27 cellular contexts compared by ENCODE assay signal in genomic region chr14:104859900-104860299, GRCh38. TPM values are rescaled to one million over a fixed set of nuclear protein-coding genes. Genes with fewer than 3 reads are reported as not detected.
"Had no signal": no experiment of that assay in that cellular context is flagged by ENCODE, and none has a peak within 500 bp of the region (broad histone marks: within the 10 kb centered on the region; RNA-seq: fewer than 3 reads in every experiment).

No MANE protein-coding gene starts in this region.

- H3K9me3 Mint-ChIP-seq: naive B cell; naive thymus-derived CD8-positive, alpha-beta T cell; neural progenitor cell; stimulated activated effector memory CD8-positive, alpha-beta T cell treated with anti-CD3 and anti-CD28 coated beads, Interleukin-12 subunit alpha, Interleukin-12 subunit beta, amount 100 ng/mL, for 72 hours; stimulated activated naive B cell treated with anti-CD40 and anti-IgM and Interleukin-4, amounts not matched to agents 10 μg/mL and 1 μg/mL and 100 μg/mL, for 72 hours; stimulated activated naive CD8-positive, alpha-beta T cell treated with anti-CD3 and anti-CD28 coated beads, Interleukin-15, Interleukin-2, amounts not matched to agents 100 ng/mL and 50 ng/mL, for 24 hours; type B pancreatic cell had no signal

- H3K36me3 Mint-ChIP-seq: naive B cell; naive thymus-derived CD8-positive, alpha-beta T cell; neural progenitor cell; stimulated activated effector memory CD8-positive, alpha-beta T cell treated with anti-CD3 and anti-CD28 coated beads, Interleukin-12 subunit alpha, Interleukin-12 subunit beta, amount 100 ng/mL, for 72 hours; stimulated activated naive B cell treated with anti-CD40 and anti-IgM and Interleukin-4, amounts not matched to agents 10 μg/mL and 1 μg/mL and 100 μg/mL, for 72 hours; type B pancreatic cell had no signal

- H3K27ac ChIP-seq: neural progenitor cell, neutrophil, pancreas, prostate gland, right lobe of liver, skin epidermis, stomach, thoracic aorta, thyroid gland, upper lobe of right lung, uterus had no signal

- H3K9me3 ChIP-seq: neutrophil, pancreas, prostate gland, right lobe of liver, stomach, thoracic aorta, thyroid gland, upper lobe of right lung, uterus had no signal

- H3K4me2 ChIP-seq: neural progenitor cell, smooth muscle cell had no signal

- H3K36me3 ChIP-seq: neural progenitor cell, neutrophil, pancreas, prostate gland, right lobe of liver, stomach, thoracic aorta, thyroid gland, upper lobe of right lung, uterus had no signal

- H3K4me1 Mint-ChIP-seq: nephron had no signal

- H3K27me3 ChIP-seq: pancreas, right lobe of liver, thyroid gland, uterus had no signal

- H3K4me3 Mint-ChIP-seq: naive B cell; naive thymus-derived CD8-positive, alpha-beta T cell; nephron; neural progenitor cell; stimulated activated effector memory CD8-positive, alpha-beta T cell treated with anti-CD3 and anti-CD28 coated beads, Interleukin-12 subunit alpha, Interleukin-12 subunit beta, amount 100 ng/mL, for 72 hours; stimulated activated naive B cell treated with anti-CD40 and anti-IgM and Interleukin-4, amounts not matched to agents 10 μg/mL and 1 μg/mL and 100 μg/mL, for 72 hours; stimulated activated naive CD8-positive, alpha-beta T cell treated with anti-CD3 and anti-CD28 coated beads, Interleukin-15, Interleukin-2, amounts not matched to agents 100 ng/mL and 50 ng/mL, for 24 hours; type B pancreatic cell had no signal

- H3K27me3 Mint-ChIP-seq: type B pancreatic cell had no signal

- ATAC-seq: naive thymus-derived CD8-positive, alpha-beta T cell; pancreas; right cardiac atrium; right lobe of liver; stimulated activated effector memory CD8-positive, alpha-beta T cell treated with anti-CD3 and anti-CD28 coated beads, Interleukin-12 subunit alpha, Interleukin-12 subunit beta, amount 100 ng/mL, for 72 hours; stimulated activated naive B cell treated with anti-CD40 and anti-IgM and Interleukin-4, amounts not matched to agents 10 μg/mL and 1 μg/mL and 100 μg/mL, for 72 hours; upper lobe of right lung had no signal

- FAIRE-seq: pancreas had no signal

- DNase-seq: naive B cell; nucleus accumbens; right cardiac atrium; stimulated activated CD4-positive, alpha-beta T cell treated with anti-CD3 and anti-CD28 coated beads, Interleukin-15, amount 100 ng/mL, for 24 hours; stimulated activated CD4-positive, alpha-beta T cell treated with anti-CD3 and anti-CD28 coated beads, Interleukin-2, amount 100 ng/mL, for 24 hours; stimulated activated CD4-positive, alpha-beta T cell treated with anti-CD3 and anti-CD28 coated beads, Interleukin-2, amount 100 ng/mL, for 48 hours; stimulated activated CD4-positive, alpha-beta T cell treated with anti-CD3 and anti-CD28 coated beads, Interleukin-4, amount 100 ng/mL, for 24 hours; stimulated activated naive B cell treated with anti-CD40 and anti-IgM and Interleukin-4, amounts not matched to agents 10 μg/mL and 1 μg/mL and 100 μg/mL, for 72 hours; stimulated activated naive CD4-positive, alpha-beta T cell treated with Interleukin-2 at 50 U/mL for 16 hours; stomach; thyroid gland had no signal

- H3K9ac ChIP-seq: neural progenitor cell had no signal

- H2AFZ ChIP-seq: neural progenitor cell had no signal

- H3K27ac Mint-ChIP-seq: naive B cell; naive thymus-derived CD8-positive, alpha-beta T cell; nephron; neural progenitor cell; stimulated activated effector memory CD8-positive, alpha-beta T cell treated with anti-CD3 and anti-CD28 coated beads, Interleukin-12 subunit alpha, Interleukin-12 subunit beta, amount 100 ng/mL, for 72 hours; stimulated activated naive B cell treated with anti-CD40 and anti-IgM and Interleukin-4, amounts not matched to agents 10 μg/mL and 1 μg/mL and 100 μg/mL, for 72 hours; stimulated activated naive CD8-positive, alpha-beta T cell treated with anti-CD3 and anti-CD28 coated beads, Interleukin-15, Interleukin-2, amounts not matched to agents 100 ng/mL and 50 ng/mL, for 24 hours; type B pancreatic cell had no signal

- H3K4me1 ChIP-seq: pancreas, prostate gland, right lobe of liver had no signal

- H3K4me3 ChIP-seq: neural progenitor cell, pancreas, prostate gland, right lobe of liver, skin epidermis, smooth muscle cell, stomach, thoracic aorta, thyroid gland, upper lobe of right lung, uterus had no signal

RNA-seq across cellular contexts. Expression of gene ZBTB42, which starts 59.0 kb away (rescaled TPM):
- polyA plus RNA-seq: neural cell had no signal
